In genomic region chr13:107713314-107713713, GRCh38 we compare ENCODE assay signal across 19 cellular contexts.
"Had no signal": no experiment of that assay in that cellular context is flagged by ENCODE, and none has a peak within 500 bp of the region (broad histone marks: within the 10 kb centered on the region; RNA-seq: fewer than 3 reads in every experiment).

No MANE protein-coding gene starts in this region.

- H3K9me3 ChIP-seq: right atrium auricular region, tibial nerve, uterus had no signal

- FAIRE-seq: endometrium, kidney, small intestine had no signal

- H3K27me3 ChIP-seq: right atrium auricular region, tibial nerve, uterus had no signal

- H3K4me1 ChIP-seq: right atrium auricular region, tibial nerve, uterus had no signal

- H3K36me3 ChIP-seq: right atrium auricular region, tibial nerve, uterus had no signal

- ATAC-seq: activated CD4-positive, alpha-beta T cell treated with anti-CD3 and anti-CD28 coated beads for 36 hours; esophagus mucosa; left ventricle myocardium superior; natural killer cell had no signal

- DNase-seq: activated CD4-positive, alpha-beta memory T cell treated with anti-CD3 and anti-CD28 coated beads, Interleukin-2, amount 10 ng/mL, durations not matched to agents 7 days and 5 days; activated CD4-positive, alpha-beta T cell treated with anti-CD3 and anti-CD28 coated beads for 36 hours; activated naive CD4-positive, alpha-beta T cell treated with anti-CD3 and anti-CD28 coated beads, Interleukin-2, amount 10 ng/mL, durations not matched to agents 7 days and 5 days; activated T-cell treated with anti-CD3 and anti-CD28 coated beads, Interleukin-2, amount 50 U/mL, for 24 hours; hypothalamus; kidney; left ventricle myocardium superior; mesenchymal stem cell; natural killer cell; posterior cingulate gyrus; small intestine; stimulated activated CD4-positive, alpha-beta T cell treated with anti-CD3 and anti-CD28 coated beads, Interleukin-4, amount 100 ng/mL, for 24 hours; stimulated activated naive CD4-positive, alpha-beta T cell; substantia nigra; uterus had no signal

- H3K27ac ChIP-seq: right atrium auricular region, tibial nerve, uterus had no signal

- H3K4me3 ChIP-seq: right atrium auricular region, tibial nerve, uterus had no signal
